In the genomic region with DNA sequence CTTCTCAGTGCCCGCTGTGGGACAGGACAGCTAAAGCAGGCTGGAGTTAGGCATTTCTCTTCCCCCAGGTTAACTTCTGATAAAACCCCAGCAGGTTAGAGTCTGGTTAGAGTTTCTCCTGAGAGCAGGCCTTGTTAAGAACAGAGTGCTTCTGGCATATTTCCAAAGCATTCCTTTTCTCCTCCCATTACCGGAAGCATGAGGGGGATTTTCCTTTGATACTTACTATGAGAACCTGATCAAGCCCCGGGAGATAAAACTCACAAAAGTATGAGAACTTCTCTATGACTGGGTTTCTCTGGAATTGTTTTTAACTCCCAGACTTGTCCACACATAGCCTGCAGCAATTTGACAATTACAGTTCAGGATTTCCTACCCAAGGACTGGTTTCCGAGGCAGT, we compare ENCODE assay signal across 23 cellular contexts.
DNase-seq lines count a peak whose midpoint lies in the region; ATAC-seq and TF ChIP-seq lines count a peak whose summit lies in the region.
"Had no signal": no experiment of that assay in that cellular context is flagged by ENCODE, and none has a peak within 500 bp of the region (broad histone marks: within the 10 kb centered on the region; RNA-seq: fewer than 3 reads in every experiment).

No MANE protein-coding gene starts in this region.

- H3K79me2 ChIP-seq in hepatocyte, result no peaks in the 10 kb centered on the region

- no peaks in the 10 kb centered on the region for H3K36me3 ChIP-seq in body of pancreas (replicated peaks in 1 of 2; ENCODE audit: insufficient read depth in 1 of 2, low read depth in 2 of 2)
- no peaks in the 10 kb centered on the region for H3K36me3 ChIP-seq in hepatocyte (replicated peaks; ENCODE audit: insufficient read depth, low read depth)
- H3K36me3 ChIP-seq: vagina had no signal

- WGBS in body of pancreas, 2 donors, result 57 to 63% methylated on average over 4 of the region's 4 CpGs
- 65% methylated on average over 4 of the region's 4 CpGs for WGBS in hepatocyte (ENCODE audit: low lambda C conversion rate, missing lambda C conversion rate)

- H2AFZ ChIP-seq in hepatocyte, result no peak overlapping the region

- H3K4me2 ChIP-seq in hepatocyte, result no peak overlapping the region

- H3K4me3 ChIP-seq in body of pancreas, result no peak overlapping the region
- H3K4me3 ChIP-seq in hepatocyte, result no peak overlapping the region
- H3K4me3 ChIP-seq: coronary artery, mucosa of descending colon, vagina had no signal

- H3K27me3 ChIP-seq in body of pancreas (no peaks in the 10 kb centered on the region), hepatocyte (no peaks in the 10 kb centered on the region)
- H3K27me3 ChIP-seq: vagina had no signal

- TF ChIP-seq POLR2A in body of pancreas (IDR thresholded peaks at IDR 0.05), result no peak

- H3K9me2 ChIP-seq in hepatocyte (replicated peaks; ENCODE audit: insufficient read depth), result no peaks in the 10 kb centered on the region

- no peak for TF ChIP-seq CTCF in body of pancreas (IDR thresholded peaks at IDR 0.05)
- no peak for TF ChIP-seq CTCF in hepatocyte (IDR thresholded peaks at IDR 0.05; ENCODE audit: poor library complexity)

- H3K27ac ChIP-seq in body of pancreas (peak overlapping the region in 2 of 4 donors; percentile 49 to 74), hepatocyte (no peak overlapping the region)
- H3K27ac ChIP-seq: coronary artery, vagina had no signal

- peaks cover 0 to 8% (median 0%) of the 10 kb centered on the region in 3 donors for H3K9me3 ChIP-seq in body of pancreas
- H3K9me3 ChIP-seq in hepatocyte (ENCODE audit: low read depth), result no peaks in the 10 kb centered on the region

- ATAC-seq in body of pancreas (peak; percentile 79), GM21723 (IDR thresholded peaks at IDR 0.05; ENCODE audit: unreplicated experiment) (no peak)
- ATAC-seq: activated CD8-positive, alpha-beta T cell treated with anti-CD3 and anti-CD28 coated beads, Interleukin-2, amount 10 ng/mL, durations not matched to agents 7 days and 5 days; activated T-cell treated with anti-CD3 and anti-CD28 coated beads, Interleukin-2, amount 50 U/mL, for 4 hours; left colon; mucosa of descending colon had no signal

- no peaks in the 10 kb centered on the region for H3K4me1 ChIP-seq in body of pancreas
- H3K4me1 ChIP-seq in hepatocyte (ENCODE audit: insufficient read depth), result no peaks in the 10 kb centered on the region
- H3K4me1 ChIP-seq: vagina had no signal

- H4K20me1 ChIP-seq in hepatocyte (ENCODE audit: insufficient read depth, poor library complexity, severe bottlenecking), result no peaks in the 10 kb centered on the region

- DNase-seq in NCI-H2171 treated with DMSO at 0.1 percent for 48 hours (lab: John Stamatoyannopoulos, UW) (peak; percentile 6), NCI-H2171 (lab: John Stamatoyannopoulos, UW) (no peak), body of pancreas (peak in 2 of 4 donors; percentile 5 to 12), hepatocyte (ENCODE audit: low spot score) (peak; percentile 24), renal cortical epithelial cell (ENCODE audit: low read depth) (peak; percentile 92), SKM-1 treated with dmso at 0.1 percent for 144 hours (lab: John Stamatoyannopoulos, UW; ENCODE audit: unreplicated experiment) (no peak), Kasumi-1 (lab: John Stamatoyannopoulos, UW) (no peak)
- DNase-seq: 8988T; activated CD8-positive, alpha-beta T cell treated with anti-CD3 and anti-CD28 coated beads, Interleukin-2, amount 10 ng/mL, durations not matched to agents 7 days and 5 days; activated naive CD4-positive, alpha-beta T cell treated with anti-CD3 and anti-CD28 coated beads, Interleukin-2, amount 10 ng/mL, durations not matched to agents 7 days and 5 days; activated T-cell treated with anti-CD3 and anti-CD28 coated beads, Interleukin-2, amount 50 U/mL, for 4 hours; DMS79 treated with DMSO at 0.1 percent for 48 hours; H9; KBM-7; left colon; mucosa of descending colon; MV-4-11; NCI-H1694 treated with DMSO at 0.1 percent for 48 hours; NCI-H446; stimulated activated CD4-positive, alpha-beta T cell treated with anti-CD3 and anti-CD28 coated beads, Interleukin-12 subunit alpha, Interleukin-12 subunit beta, amount 100 ng/mL, for 4 hours had no signal

- intact Hi-C loops in body of pancreas (cut with DNase I), result no loop called here

Comparison
In these comparisons a context has a peak if more than half of its experiments do, and no peak if none do; other contexts are left out.
1. DNase-seq: peak in NCI-H2171 treated with DMSO at 0.1 percent for 48 hours (single experiment), hepatocyte (single experiment) and renal cortical epithelial cell (single experiment); none in NCI-H2171 (single experiment), SKM-1 treated with dmso at 0.1 percent for 144 hours (single experiment) and Kasumi-1 (0 of 2).